Comparison of ENCODE assay signal across 1 cellular context in the genomic region with DNA sequence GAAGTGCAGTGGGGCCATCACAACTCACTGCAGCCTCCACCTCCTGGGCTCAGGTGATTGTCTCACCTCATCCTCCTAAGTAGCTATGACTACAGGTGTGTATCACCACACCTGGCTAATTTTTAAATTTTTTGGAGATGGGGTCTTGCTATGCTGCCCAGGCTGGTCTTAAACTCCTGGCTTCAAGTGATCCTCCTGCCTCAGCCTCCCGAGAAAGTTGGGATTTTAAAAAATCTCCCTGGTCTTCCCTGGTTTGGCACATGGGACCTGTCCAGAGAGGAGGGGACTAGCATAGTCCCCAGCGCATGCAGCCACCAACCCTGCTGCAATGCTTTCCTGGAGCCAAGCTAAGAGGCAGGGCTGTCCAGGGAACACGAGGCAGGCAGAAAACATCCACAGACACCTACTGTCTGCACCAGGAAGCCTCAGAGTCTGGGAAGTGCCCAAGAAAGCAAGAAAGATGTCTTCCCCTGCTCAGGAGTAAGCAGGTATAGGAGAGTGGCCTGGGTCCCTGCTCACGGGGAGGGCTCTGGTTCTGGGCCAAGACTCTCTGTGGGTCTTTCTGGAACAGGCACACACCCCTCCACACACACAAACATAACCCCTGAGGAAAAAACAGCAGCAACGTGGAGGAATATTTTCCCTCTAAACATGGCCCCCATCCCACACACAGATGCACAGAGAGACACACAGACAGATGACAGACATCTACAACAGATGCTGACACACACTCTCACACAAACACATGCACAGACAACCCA.
TF ChIP-seq lines count a peak whose summit lies in the region.

No MANE protein-coding gene starts in this region.

TF ChIP-seq in H1, 55 proteins besides CTCF, POLR2A, EP300 and RAD21:
- TF ChIP-seq TBP (IDR thresholded peaks at IDR 0.05; ENCODE audit: low read depth, low read length) = no peak
- no peak for TF ChIP-seq BRCA1 (IDR thresholded peaks at IDR 0.05; ENCODE audit: low read depth, low read length)
- no peak for TF ChIP-seq ASH2L (IDR thresholded peaks at IDR 0.05; ENCODE audit: low read length)
- no peak for TF ChIP-seq CHD7 (IDR thresholded peaks at IDR 0.05; ENCODE audit: insufficient replicate concordance, low read length)
